ENCODE assay signal across 1 cellular context in the genomic region with DNA sequence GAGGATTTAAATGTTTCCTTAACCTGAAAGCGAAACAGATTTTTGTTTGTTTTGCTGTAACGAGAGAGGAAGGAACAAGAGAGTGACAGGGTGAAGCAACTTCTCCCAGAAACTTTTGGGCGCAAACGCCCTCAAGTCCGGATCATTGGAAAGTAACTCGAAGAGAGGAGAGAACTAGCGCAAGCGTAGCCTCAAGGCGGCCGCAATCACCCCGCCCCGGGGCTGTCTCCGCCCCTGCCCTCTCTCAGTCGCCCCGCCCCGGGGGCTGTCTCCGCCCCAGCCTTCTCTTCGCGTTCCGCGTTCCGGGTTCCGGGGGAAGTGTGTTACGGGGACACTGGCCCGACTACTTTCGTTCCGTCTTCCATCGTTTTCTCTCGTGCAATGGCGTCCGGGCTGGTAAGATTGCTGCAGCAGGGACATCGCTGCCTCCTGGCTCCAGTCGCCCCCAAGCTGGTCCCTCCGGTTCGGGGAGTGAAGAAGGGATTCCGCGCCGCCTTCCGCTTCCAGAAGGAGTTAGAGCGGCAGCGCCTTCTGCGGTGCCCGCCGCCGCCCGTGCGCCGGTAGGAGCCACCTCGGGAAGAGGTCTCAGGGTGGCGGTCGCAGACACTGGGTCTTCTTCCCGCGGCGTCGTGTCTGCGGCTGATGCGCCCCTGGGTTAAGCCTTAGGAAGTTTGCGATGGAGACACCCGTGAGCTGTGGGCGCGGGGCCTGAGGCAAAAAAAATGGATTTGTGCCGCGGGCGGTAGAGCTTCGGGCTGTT.
A peak's percentile ranks its signal among the peaks of the same experiment; 100 is the strongest.
TF ChIP-seq lines count a peak whose summit lies in the region.

A gene (plus strand): TSS at position 372 of the 760 bp plus-strand sequence. CDS start 10 bp downstream, at position 382.

TF ChIP-seq in K562, 482 proteins besides CTCF, POLR2A, EP300 and RAD21 (continued from another document and continues in another):
- TF ChIP-seq, protein P1, sequence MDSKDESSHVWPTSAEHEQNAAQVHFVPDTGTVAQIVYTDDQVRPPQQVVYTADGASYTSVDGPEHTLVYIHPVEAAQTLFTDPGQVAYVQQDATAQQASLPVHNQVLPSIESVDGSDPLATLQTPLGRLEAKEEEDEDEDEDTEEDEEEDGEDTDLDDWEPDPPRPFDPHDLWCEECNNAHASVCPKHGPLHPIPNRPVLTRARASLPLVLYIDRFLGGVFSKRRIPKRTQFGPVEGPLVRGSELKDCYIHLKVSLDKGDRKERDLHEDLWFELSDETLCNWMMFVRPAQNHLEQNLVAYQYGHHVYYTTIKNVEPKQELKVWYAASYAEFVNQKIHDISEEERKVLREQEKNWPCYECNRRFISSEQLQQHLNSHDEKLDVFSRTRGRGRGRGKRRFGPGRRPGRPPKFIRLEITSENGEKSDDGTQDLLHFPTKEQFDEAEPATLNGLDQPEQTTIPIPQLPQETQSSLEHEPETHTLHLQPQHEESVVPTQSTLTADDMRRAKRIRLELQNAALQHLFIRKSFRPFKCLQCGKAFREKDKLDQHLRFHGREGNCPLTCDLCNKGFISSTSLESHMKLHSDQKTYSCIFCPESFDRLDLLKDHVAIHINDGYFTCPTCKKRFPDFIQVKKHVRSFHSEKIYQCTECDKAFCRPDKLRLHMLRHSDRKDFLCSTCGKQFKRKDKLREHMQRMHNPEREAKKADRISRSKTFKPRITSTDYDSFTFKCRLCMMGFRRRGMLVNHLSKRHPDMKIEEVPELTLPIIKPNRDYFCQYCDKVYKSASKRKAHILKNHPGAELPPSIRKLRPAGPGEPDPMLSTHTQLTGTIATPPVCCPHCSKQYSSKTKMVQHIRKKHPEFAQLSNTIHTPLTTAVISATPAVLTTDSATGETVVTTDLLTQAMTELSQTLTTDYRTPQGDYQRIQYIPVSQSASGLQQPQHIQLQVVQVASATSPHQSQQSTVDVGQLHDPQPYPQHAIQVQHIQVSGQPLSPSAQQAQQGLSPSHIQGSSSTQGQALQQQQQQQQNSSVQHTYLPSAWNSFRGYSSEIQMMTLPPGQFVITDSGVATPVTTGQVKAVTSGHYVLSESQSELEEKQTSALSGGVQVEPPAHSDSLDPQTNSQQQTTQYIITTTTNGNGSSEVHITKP (IDR thresholded peaks at IDR 0.05; ENCODE audit: partially characterized antibody) = peak; percentile 46
- TF ChIP-seq HMG20B (CRISPR knock-in tag; IDR thresholded peaks at IDR 0.05) = no peak
- TF ChIP-seq, protein P2, sequence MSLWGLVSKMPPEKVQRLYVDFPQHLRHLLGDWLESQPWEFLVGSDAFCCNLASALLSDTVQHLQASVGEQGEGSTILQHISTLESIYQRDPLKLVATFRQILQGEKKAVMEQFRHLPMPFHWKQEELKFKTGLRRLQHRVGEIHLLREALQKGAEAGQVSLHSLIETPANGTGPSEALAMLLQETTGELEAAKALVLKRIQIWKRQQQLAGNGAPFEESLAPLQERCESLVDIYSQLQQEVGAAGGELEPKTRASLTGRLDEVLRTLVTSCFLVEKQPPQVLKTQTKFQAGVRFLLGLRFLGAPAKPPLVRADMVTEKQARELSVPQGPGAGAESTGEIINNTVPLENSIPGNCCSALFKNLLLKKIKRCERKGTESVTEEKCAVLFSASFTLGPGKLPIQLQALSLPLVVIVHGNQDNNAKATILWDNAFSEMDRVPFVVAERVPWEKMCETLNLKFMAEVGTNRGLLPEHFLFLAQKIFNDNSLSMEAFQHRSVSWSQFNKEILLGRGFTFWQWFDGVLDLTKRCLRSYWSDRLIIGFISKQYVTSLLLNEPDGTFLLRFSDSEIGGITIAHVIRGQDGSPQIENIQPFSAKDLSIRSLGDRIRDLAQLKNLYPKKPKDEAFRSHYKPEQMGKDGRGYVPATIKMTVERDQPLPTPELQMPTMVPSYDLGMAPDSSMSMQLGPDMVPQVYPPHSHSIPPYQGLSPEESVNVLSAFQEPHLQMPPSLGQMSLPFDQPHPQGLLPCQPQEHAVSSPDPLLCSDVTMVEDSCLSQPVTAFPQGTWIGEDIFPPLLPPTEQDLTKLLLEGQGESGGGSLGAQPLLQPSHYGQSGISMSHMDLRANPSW (CRISPR knock-in tag; IDR thresholded peaks at IDR 0.05) = no peak
- no peak for TF ChIP-seq NFYB (IDR thresholded peaks at IDR 0.05; ENCODE audit: extremely low read depth, insufficient read length)
- TF ChIP-seq, protein P3, sequence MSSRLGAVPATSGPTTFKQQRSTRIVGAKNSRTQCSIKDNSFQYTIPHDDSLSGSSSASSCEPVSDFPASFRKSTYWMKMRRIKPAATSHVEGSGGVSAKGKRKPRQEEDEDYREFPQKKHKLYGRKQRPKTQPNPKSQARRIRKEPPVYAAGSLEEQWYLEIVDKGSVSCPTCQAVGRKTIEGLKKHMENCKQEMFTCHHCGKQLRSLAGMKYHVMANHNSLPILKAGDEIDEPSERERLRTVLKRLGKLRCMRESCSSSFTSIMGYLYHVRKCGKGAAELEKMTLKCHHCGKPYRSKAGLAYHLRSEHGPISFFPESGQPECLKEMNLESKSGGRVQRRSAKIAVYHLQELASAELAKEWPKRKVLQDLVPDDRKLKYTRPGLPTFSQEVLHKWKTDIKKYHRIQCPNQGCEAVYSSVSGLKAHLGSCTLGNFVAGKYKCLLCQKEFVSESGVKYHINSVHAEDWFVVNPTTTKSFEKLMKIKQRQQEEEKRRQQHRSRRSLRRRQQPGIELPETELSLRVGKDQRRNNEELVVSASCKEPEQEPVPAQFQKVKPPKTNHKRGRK (tag; IDR thresholded peaks at IDR 0.05) = no peak
- TF ChIP-seq, protein P4, sequence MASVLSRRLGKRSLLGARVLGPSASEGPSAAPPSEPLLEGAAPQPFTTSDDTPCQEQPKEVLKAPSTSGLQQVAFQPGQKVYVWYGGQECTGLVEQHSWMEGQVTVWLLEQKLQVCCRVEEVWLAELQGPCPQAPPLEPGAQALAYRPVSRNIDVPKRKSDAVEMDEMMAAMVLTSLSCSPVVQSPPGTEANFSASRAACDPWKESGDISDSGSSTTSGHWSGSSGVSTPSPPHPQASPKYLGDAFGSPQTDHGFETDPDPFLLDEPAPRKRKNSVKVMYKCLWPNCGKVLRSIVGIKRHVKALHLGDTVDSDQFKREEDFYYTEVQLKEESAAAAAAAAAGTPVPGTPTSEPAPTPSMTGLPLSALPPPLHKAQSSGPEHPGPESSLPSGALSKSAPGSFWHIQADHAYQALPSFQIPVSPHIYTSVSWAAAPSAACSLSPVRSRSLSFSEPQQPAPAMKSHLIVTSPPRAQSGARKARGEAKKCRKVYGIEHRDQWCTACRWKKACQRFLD (CRISPR knock-in tag; IDR thresholded peaks at IDR 0.05) = no peak
- TF ChIP-seq, protein P5, sequence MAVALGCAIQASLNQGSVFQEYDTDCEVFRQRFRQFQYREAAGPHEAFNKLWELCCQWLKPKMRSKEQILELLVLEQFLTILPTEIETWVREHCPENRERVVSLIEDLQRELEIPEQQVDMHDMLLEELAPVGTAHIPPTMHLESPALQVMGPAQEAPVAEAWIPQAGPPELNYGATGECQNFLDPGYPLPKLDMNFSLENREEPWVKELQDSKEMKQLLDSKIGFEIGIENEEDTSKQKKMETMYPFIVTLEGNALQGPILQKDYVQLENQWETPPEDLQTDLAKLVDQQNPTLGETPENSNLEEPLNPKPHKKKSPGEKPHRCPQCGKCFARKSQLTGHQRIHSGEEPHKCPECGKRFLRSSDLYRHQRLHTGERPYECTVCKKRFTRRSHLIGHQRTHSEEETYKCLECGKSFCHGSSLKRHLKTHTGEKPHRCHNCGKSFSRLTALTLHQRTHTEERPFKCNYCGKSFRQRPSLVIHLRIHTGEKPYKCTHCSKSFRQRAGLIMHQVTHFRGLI (CRISPR knock-in tag; IDR thresholded peaks at IDR 0.05) = no peak
- TF ChIP-seq PHF8 (IDR thresholded peaks at IDR 0.05; ENCODE audit: borderline replicate concordance, low read length) = peak; percentile 89; the same call in 1 of the 2 replicates
- TF ChIP-seq TEAD4 (IDR thresholded peaks at IDR 0.05; ENCODE audit: low read length) = peak; percentile 61
- no peak for TF ChIP-seq TEAD4 (CRISPR knock-in tag; IDR thresholded peaks at IDR 0.05; ENCODE audit: borderline replicate concordance)
- no peak for TF ChIP-seq ZNF436 (CRISPR knock-in tag; IDR thresholded peaks at IDR 0.05)
- TF ChIP-seq, protein P6, sequence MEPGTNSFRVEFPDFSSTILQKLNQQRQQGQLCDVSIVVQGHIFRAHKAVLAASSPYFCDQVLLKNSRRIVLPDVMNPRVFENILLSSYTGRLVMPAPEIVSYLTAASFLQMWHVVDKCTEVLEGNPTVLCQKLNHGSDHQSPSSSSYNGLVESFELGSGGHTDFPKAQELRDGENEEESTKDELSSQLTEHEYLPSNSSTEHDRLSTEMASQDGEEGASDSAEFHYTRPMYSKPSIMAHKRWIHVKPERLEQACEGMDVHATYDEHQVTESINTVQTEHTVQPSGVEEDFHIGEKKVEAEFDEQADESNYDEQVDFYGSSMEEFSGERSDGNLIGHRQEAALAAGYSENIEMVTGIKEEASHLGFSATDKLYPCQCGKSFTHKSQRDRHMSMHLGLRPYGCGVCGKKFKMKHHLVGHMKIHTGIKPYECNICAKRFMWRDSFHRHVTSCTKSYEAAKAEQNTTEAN (CRISPR knock-in tag; IDR thresholded peaks at IDR 0.05) = no peak
- no peak for TF ChIP-seq PHB2 (IDR thresholded peaks at IDR 0.05; ENCODE audit: low read depth)
- no peak for TF ChIP-seq DMBX1 (CRISPR knock-in tag; IDR thresholded peaks at IDR 0.05; ENCODE audit: borderline replicate concordance)
- TF ChIP-seq CHD1 (IDR thresholded peaks at IDR 0.05; ENCODE audit: low read length) = peak; percentile 56
- TF ChIP-seq MEF2D (tag; conservative IDR thresholded peaks at IDR 0.05; ENCODE audit: low read depth) = 0 out of 2 replicates have a peak, but pooled peaks have one; percentile 22
- TF ChIP-seq FOXM1 (IDR thresholded peaks at IDR 0.05; ENCODE audit: low read depth) = no peak
- no peak for TF ChIP-seq FOXM1 (CRISPR knock-in tag; IDR thresholded peaks at IDR 0.05; ENCODE audit: low read depth)
- TF ChIP-seq HMGN3 (IDR thresholded peaks at IDR 0.05; ENCODE audit: borderline replicate concordance, extremely low read depth, insufficient read length, low read depth, low read length) = peak; percentile 62
- TF ChIP-seq TCF7 (IDR thresholded peaks at IDR 0.05; ENCODE audit: borderline replicate concordance) = no peak
- peak; percentile 86 for TF ChIP-seq MBD2 (IDR thresholded peaks at IDR 0.05; ENCODE audit: borderline replicate concordance, low read depth)
- TF ChIP-seq TGIF2 (CRISPR knock-in tag; IDR thresholded peaks at IDR 0.05) = no peak
- TF ChIP-seq, protein P7, sequence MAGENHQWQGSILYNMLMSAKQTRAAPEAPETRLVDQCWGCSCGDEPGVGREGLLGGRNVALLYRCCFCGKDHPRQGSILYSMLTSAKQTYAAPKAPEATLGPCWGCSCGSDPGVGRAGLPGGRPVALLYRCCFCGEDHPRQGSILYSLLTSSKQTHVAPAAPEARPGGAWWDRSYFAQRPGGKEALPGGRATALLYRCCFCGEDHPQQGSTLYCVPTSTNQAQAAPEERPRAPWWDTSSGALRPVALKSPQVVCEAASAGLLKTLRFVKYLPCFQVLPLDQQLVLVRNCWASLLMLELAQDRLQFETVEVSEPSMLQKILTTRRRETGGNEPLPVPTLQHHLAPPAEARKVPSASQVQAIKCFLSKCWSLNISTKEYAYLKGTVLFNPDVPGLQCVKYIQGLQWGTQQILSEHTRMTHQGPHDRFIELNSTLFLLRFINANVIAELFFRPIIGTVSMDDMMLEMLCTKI (IDR thresholded peaks at IDR 0.05; ENCODE audit: partially characterized antibody) = no peak
- TF ChIP-seq CBX1 (IDR thresholded peaks at IDR 0.05; ENCODE audit: low read depth) = peak; percentile 63; the same call in 1 of the 2 replicates
- TF ChIP-seq, protein P8, sequence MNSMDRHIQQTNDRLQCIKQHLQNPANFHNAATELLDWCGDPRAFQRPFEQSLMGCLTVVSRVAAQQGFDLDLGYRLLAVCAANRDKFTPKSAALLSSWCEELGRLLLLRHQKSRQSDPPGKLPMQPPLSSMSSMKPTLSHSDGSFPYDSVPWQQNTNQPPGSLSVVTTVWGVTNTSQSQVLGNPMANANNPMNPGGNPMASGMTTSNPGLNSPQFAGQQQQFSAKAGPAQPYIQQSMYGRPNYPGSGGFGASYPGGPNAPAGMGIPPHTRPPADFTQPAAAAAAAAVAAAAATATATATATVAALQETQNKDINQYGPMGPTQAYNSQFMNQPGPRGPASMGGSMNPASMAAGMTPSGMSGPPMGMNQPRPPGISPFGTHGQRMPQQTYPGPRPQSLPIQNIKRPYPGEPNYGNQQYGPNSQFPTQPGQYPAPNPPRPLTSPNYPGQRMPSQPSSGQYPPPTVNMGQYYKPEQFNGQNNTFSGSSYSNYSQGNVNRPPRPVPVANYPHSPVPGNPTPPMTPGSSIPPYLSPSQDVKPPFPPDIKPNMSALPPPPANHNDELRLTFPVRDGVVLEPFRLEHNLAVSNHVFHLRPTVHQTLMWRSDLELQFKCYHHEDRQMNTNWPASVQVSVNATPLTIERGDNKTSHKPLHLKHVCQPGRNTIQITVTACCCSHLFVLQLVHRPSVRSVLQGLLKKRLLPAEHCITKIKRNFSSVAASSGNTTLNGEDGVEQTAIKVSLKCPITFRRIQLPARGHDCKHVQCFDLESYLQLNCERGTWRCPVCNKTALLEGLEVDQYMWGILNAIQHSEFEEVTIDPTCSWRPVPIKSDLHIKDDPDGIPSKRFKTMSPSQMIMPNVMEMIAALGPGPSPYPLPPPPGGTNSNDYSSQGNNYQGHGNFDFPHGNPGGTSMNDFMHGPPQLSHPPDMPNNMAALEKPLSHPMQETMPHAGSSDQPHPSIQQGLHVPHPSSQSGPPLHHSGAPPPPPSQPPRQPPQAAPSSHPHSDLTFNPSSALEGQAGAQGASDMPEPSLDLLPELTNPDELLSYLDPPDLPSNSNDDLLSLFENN (IDR thresholded peaks at IDR 0.05; ENCODE audit: low read depth in 2 of 2, low read length in 2 of 2) = 0 out of 4 replicates have a peak, but pooled peaks of 1 of the 2 experiments have one; percentile 42
- TF ChIP-seq ZNF316 (IDR thresholded peaks at IDR 0.05) = no peak
- no peak for TF ChIP-seq HNRNPK (IDR thresholded peaks at IDR 0.05; ENCODE audit: low read depth, low read length, poor library complexity, severe bottlenecking)
